ENCODE assay signal across 12 cellular contexts in genomic region chr2:117856415-117857210, GRCh38. TPM values are rescaled to one million over a fixed set of nuclear protein-coding genes. Genes with fewer than 3 reads are reported as not detected.
DNase-seq lines count a peak whose midpoint lies in the region; ATAC-seq and TF ChIP-seq lines count a peak whose summit lies in the region.
"Had no signal": no experiment of that assay in that cellular context is flagged by ENCODE, and none has a peak within 500 bp of the region (broad histone marks: within the 10 kb centered on the region; RNA-seq: fewer than 3 reads in every experiment).

No MANE protein-coding gene starts in this region.

- H3K27me3 Mint-ChIP-seq in CD14-positive monocyte (ENCODE audit: low read depth in 3 of 3) (peaks cover 4 to 36% (median 20%) of the 10 kb centered on the region in 3 donors), neural progenitor cell (ENCODE audit: insufficient read depth, low read depth) (peaks cover 10% of the 10 kb centered on the region)

- ATAC-seq in RWPE2 (ENCODE audit: low read depth) (peak; percentile 97), HG02623 (IDR thresholded peaks at IDR 0.05; ENCODE audit: unreplicated experiment) (no peak)
- ATAC-seq: activated T-helper 17 cell treated with anti-CD3 and anti-CD28 coated beads, Interleukin-2, amount 50 U/mL, for 72 hours; left ventricle myocardium superior had no signal

- no peak overlapping the region for H3K4me3 ChIP-seq in RWPE2 (ENCODE audit: severe bottlenecking)
- no peak overlapping the region for H3K4me3 ChIP-seq in retinal pigment epithelial cell (ENCODE audit: low read length)
- no peak overlapping the region for H3K4me3 ChIP-seq in neural progenitor cell

- H3K9me3 ChIP-seq in RWPE2 (ENCODE audit: severe bottlenecking) (no peaks in the 10 kb centered on the region), neural progenitor cell (ENCODE audit: low read depth) (no peaks in the 10 kb centered on the region)

- H3K4me3 Mint-ChIP-seq in CD14-positive monocyte (no peak overlapping the region), neural progenitor cell (no peak overlapping the region)
- H3K4me3 Mint-ChIP-seq: activated T-helper 17 cell treated with anti-CD3 and anti-CD28 coated beads, Interleukin-2, amount 50 U/mL, for 72 hours had no signal

- H3K79me2 ChIP-seq in neural progenitor cell (ENCODE audit: low read depth): no peaks in the 10 kb centered on the region

- TF ChIP-seq CTCF in RWPE2 (IDR thresholded peaks at IDR 0.05; ENCODE audit: poor library complexity, severe bottlenecking) (no peak), retinal pigment epithelial cell (conservative IDR thresholded peaks at IDR 0.05; ENCODE audit: low read depth, low read length) (no peak), CD14-positive monocyte (IDR thresholded peaks at IDR 0.05) (no peak), neural progenitor cell (IDR thresholded peaks at IDR 0.05) (no peak)

- H3K4me2 ChIP-seq in neural progenitor cell: no peak overlapping the region

- DNase-seq in GM04504 (ENCODE audit: low read depth) (peak; percentile 77), RWPE2 (ENCODE audit: low spot score) (no peak), fibroblast of gingiva (ENCODE audit: low read depth) (peak; percentile 94), retinal pigment epithelial cell (ENCODE audit: low read depth) (peak; percentile 78), CD14-positive monocyte (ENCODE audit: low spot score) (no peak), neural progenitor cell (ENCODE audit: low spot score) (no peak)
- no peak for DNase-seq in stimulated activated CD4-positive, alpha-beta T cell treated with anti-CD3 and anti-CD28 coated beads, Interleukin-4, amount 100 ng/mL, for 24 hours
- DNase-seq: GDM1, left ventricle myocardium superior had no signal

- no peak overlapping the region for H3K9ac ChIP-seq in neural progenitor cell

- intact Hi-C loops in CD14-positive monocyte (cut with micrococcal nuclease): no loop called here

- H2AFZ ChIP-seq in neural progenitor cell (replicated peaks): no peak overlapping the region

- H3F3A ChIP-seq in neural progenitor cell (ENCODE audit: low read depth): no peaks in the 10 kb centered on the region

- H3K9me3 Mint-ChIP-seq in CD14-positive monocyte (peaks cover 14 to 22% (median 17%) of the 10 kb centered on the region in 7 donors), neural progenitor cell (no peaks in the 10 kb centered on the region)
- H3K9me3 Mint-ChIP-seq: activated T-helper 17 cell treated with anti-CD3 and anti-CD28 coated beads, Interleukin-2, amount 50 U/mL, for 72 hours had no signal

- H3K4me1 ChIP-seq in RWPE2 (ENCODE audit: insufficient read depth, poor library complexity, severe bottlenecking) (peaks cover 3% of the 10 kb centered on the region), neural progenitor cell (no peaks in the 10 kb centered on the region)

- H3K27ac ChIP-seq in RWPE2 (ENCODE audit: poor library complexity, severe bottlenecking) (peak overlapping the region; percentile 44), neural progenitor cell (no peak overlapping the region)
- H3K27ac ChIP-seq: VCaP had no signal

- H3K36me3 Mint-ChIP-seq in CD14-positive monocyte (no peaks in the 10 kb centered on the region), neural progenitor cell (no peaks in the 10 kb centered on the region)

- no peaks in the 10 kb centered on the region for H3K4me1 Mint-ChIP-seq in CD14-positive monocyte
- no peaks in the 10 kb centered on the region for H3K4me1 Mint-ChIP-seq in neural progenitor cell
- H3K4me1 Mint-ChIP-seq: activated T-helper 17 cell treated with anti-CD3 and anti-CD28 coated beads, Interleukin-2, amount 50 U/mL, for 72 hours had no signal

- H3K27me3 ChIP-seq in RWPE2 (ENCODE audit: insufficient read depth, poor library complexity, severe bottlenecking) (peaks cover 29% of the 10 kb centered on the region), neural progenitor cell (peaks cover 3% of the 10 kb centered on the region)

- no peak overlapping the region for H3K27ac Mint-ChIP-seq in CD14-positive monocyte
- no peak overlapping the region for H3K27ac Mint-ChIP-seq in neural progenitor cell
- H3K27ac Mint-ChIP-seq: activated T-helper 17 cell treated with anti-CD3 and anti-CD28 coated beads, Interleukin-2, amount 50 U/mL, for 72 hours had no signal

- H4K20me1 ChIP-seq in neural progenitor cell (ENCODE audit: low read depth): no peaks in the 10 kb centered on the region

- H3K36me3 ChIP-seq in RWPE2 (ENCODE audit: low read depth) (no peaks in the 10 kb centered on the region), neural progenitor cell (no peaks in the 10 kb centered on the region)

RNA-seq across cellular contexts. Expression of gene DDX18, which starts 42.1 kb away (rescaled TPM):
- 10 to 100 TPM; 19.1 to 19.7 TPM for polyA plus RNA-seq in CD14-positive monocyte
- total RNA-seq in neural progenitor cell (ENCODE audit: low replicate concordance): 66.0 and 87.0 TPM in 2 replicates

Comparison
In these comparisons a context has a peak if more than half of its experiments do, and no peak if none do; other contexts are left out.
1. DNase-seq: peak in GM04504 (single experiment), fibroblast of gingiva (single experiment) and retinal pigment epithelial cell (single experiment); none in RWPE2 (single experiment), CD14-positive monocyte (single experiment), neural progenitor cell (single experiment) and stimulated activated CD4-positive, alpha-beta T cell treated with anti-CD3 and anti-CD28 coated beads, Interleukin-4, amount 100 ng/mL, for 24 hours (single experiment).